Comparison of ENCODE assay signal across 8 cellular contexts in genomic region chr11:60130496-60130895, GRCh38. TPM values are rescaled to one million over a fixed set of nuclear protein-coding genes. Genes with fewer than 3 reads are reported as not detected.
DNase-seq lines count a peak whose midpoint lies in the region; ATAC-seq and TF ChIP-seq lines count a peak whose summit lies in the region.

No MANE protein-coding gene starts in this region.

- no peak overlapping the region for H3K4me3 ChIP-seq in GM12864 (ENCODE audit: low read depth, low read length)

- in situ Hi-C loops in T47D (cut with HindIII; ENCODE audit: low pct_unique_long_range_greater_than_20kb, low sequenced_read_pairs) = no loop called here

- ATAC-seq in GM19023 (IDR thresholded peaks at IDR 0.05; ENCODE audit: unreplicated experiment) (no peak), HG03135 (IDR thresholded peaks at IDR 0.05; ENCODE audit: unreplicated experiment) (no peak)

- DNase-seq in 8988T (peak; percentile 33), GM12864 (ENCODE audit: low read depth) (no peak), NCI-H2029 treated with DMSO at 0.1 percent for 48 hours (lab: John Stamatoyannopoulos, UW) (peak; percentile 2), T47D (ENCODE audit: low read depth in 1 of 2, low spot score in 1 of 2) (peak; percentile 13 to 70), medulla oblongata (ENCODE audit: extremely low spot score) (peak; percentile 35), H4 (ENCODE audit: low spot score) (no peak)

- TF ChIP-seq CTCF in GM12864 (IDR thresholded peaks at IDR 0.05; ENCODE audit: low read depth, low read length, missing control alignments) = peak; percentile 37

RNA-seq across cellular contexts. Expression of gene MS4A2, which starts 42.0 kb away (rescaled TPM):
- not detected in 2 replicates for total RNA-seq in H4 (2014; rRNA removed; shearing (Covaris generic))

RNA-seq across cellular contexts. Expression of gene MS4A6A, which starts 52.4 kb away (rescaled TPM):
- not detected in 2 replicates for total RNA-seq in H4 (2014; rRNA removed; shearing (Covaris generic))

Comparison
In these comparisons a context has a peak if more than half of its experiments do, and no peak if none do; other contexts are left out.
1. DNase-seq: peak in 8988T (single experiment), NCI-H2029 treated with DMSO at 0.1 percent for 48 hours (single experiment), T47D (2 of 2) and medulla oblongata (single experiment); none in GM12864 (single experiment) and H4 (single experiment).